ENCODE assay signal across 11 cellular contexts in genomic region chr9:130137081-130137869, GRCh38. TPM values are rescaled to one million over a fixed set of nuclear protein-coding genes. Genes with fewer than 3 reads are reported as not detected.
DNase-seq lines count a peak whose midpoint lies in the region; ATAC-seq and TF ChIP-seq lines count a peak whose summit lies in the region.
"Had no signal": no experiment of that assay in that cellular context is flagged by ENCODE, and none has a peak within 500 bp of the region (broad histone marks: within the 10 kb centered on the region; RNA-seq: fewer than 3 reads in every experiment).

No MANE protein-coding gene starts in this region.

- no peak overlapping the region for H3K9ac ChIP-seq in neuronal stem cell (ENCODE audit: low read depth, low read length, poor library complexity)

- H3K4ac ChIP-seq in neuronal stem cell (ENCODE audit: low read length) = no peak overlapping the region

- H2BK120ac ChIP-seq in neuronal stem cell (ENCODE audit: low read depth, low read length) = no peak overlapping the region

- H2AK5ac ChIP-seq in neuronal stem cell (ENCODE audit: low read depth, low read length) = no peak overlapping the region

- H2AFZ ChIP-seq in PC-9 (no peak overlapping the region), neuronal stem cell (ENCODE audit: low read length) (no peak overlapping the region)

- H3F3A ChIP-seq in PC-9 (ENCODE audit: insufficient read depth, low read depth) = no peaks in the 10 kb centered on the region; the same call in 1 of the 2 replicates

- H4K20me1 ChIP-seq in PC-9 (ENCODE audit: insufficient read depth) = no peaks in the 10 kb centered on the region

- no peaks in the 10 kb centered on the region; the same call in 1 of the 2 replicates for H3K36me3 ChIP-seq in PC-9 (ENCODE audit: low read depth)
- H3K36me3 ChIP-seq in neuronal stem cell (replicated peaks in 1 of 2; ENCODE audit: control insufficient read depth in 2 of 2, insufficient read depth in 2 of 2, low read length in 2 of 2) = peaks cover 1 to 24% of the 10 kb centered on the region in 2 donors

- H3K14ac ChIP-seq in neuronal stem cell (ENCODE audit: low read length) = no peak overlapping the region

- no peak overlapping the region for H3K4me3 ChIP-seq in AG04450 (ENCODE audit: low read depth, low read length)
- no peak overlapping the region for H3K4me3 ChIP-seq in PC-9
- H3K4me3 ChIP-seq in neuronal stem cell (ENCODE audit: low read length in 2 of 2) = no peak overlapping the region

- DNase-seq in AG04450 (ENCODE audit: low read depth, low spot score) = no peak
- no peak for DNase-seq in PC-9
- DNase-seq in epithelial cell of prostate (ENCODE audit: low read depth, low spot score) = no peak
- no peak for DNase-seq in neuronal stem cell (ENCODE audit: low spot score)
- DNase-seq in SIG-M5 (lab: John Stamatoyannopoulos, UW) = no peak
- no peak for DNase-seq in NCI-H128 (lab: John Stamatoyannopoulos, UW; ENCODE audit: unreplicated experiment)
- no peak for DNase-seq in head of caudate nucleus
- DNase-seq: activated T-cell treated with anti-CD3 and anti-CD28 coated beads for 4 hours; NCI-H1092 treated with DMSO at 0.1 percent for 48 hours; stimulated activated CD4-positive, alpha-beta T cell treated with anti-CD3 and anti-CD28 coated beads, Interleukin-12 subunit alpha, Interleukin-12 subunit beta, amount 100 ng/mL, for 4 hours had no signal

- WGBS in neuronal stem cell (ENCODE audit: extremely low coverage in 2 of 2, insufficient read length in 2 of 2, insufficient replicate concordance in 1 of 2), 2 donors = no CpG with 5 or more reads among the region's 24 CpGs

- no peak overlapping the region for H2BK15ac ChIP-seq in neuronal stem cell (ENCODE audit: low read length)

- ATAC-seq in HG03139 (IDR thresholded peaks at IDR 0.05; ENCODE audit: unreplicated experiment) = no peak

- CTCF ChIA-PET in AG04450 (lab: Charles Lee) = interaction anchor here (0.6 to 1.3 kb wide), 3 partner anchors 99 to 1253 kb away, joined by 3 read pairs; no protein-coding TSS in a partner anchor
- CTCF ChIA-PET in PC-9 (lab: Charles Lee) = no interaction called here

- no peak overlapping the region for H4K91ac ChIP-seq in neuronal stem cell (ENCODE audit: low read depth, low read length, poor library complexity)

- no peak overlapping the region for H3K4me2 ChIP-seq in PC-9
- H3K4me2 ChIP-seq in neuronal stem cell (ENCODE audit: insufficient read depth, low read length, poor library complexity, severe bottlenecking) = no peak overlapping the region

- H3K9me3 ChIP-seq in AG04450 (ENCODE audit: control insufficient read depth, insufficient read depth, low read length) (no peaks in the 10 kb centered on the region), PC-9 (ENCODE audit: insufficient read depth, low read depth) (no peaks in the 10 kb centered on the region), neuronal stem cell (replicated peaks in 1 of 2; ENCODE audit: control insufficient read depth in 2 of 2, insufficient read depth in 1 of 2, low read depth in 1 of 2, low read length in 2 of 2) (no peaks in the 10 kb centered on the region)

- no peaks in the 10 kb centered on the region for H3K79me1 ChIP-seq in neuronal stem cell (ENCODE audit: low read depth, low read length)

- H3K79me2 ChIP-seq in PC-9 (ENCODE audit: low read depth) = no peaks in the 10 kb centered on the region

- H3K27ac ChIP-seq in AG04450 (ENCODE audit: low read depth, low read length) (peak overlapping the region; percentile 88), PC-9 (no peak overlapping the region), epithelial cell of prostate (peak overlapping the region; percentile 91), neuronal stem cell (replicated peaks; ENCODE audit: low read length) (no peak overlapping the region)

- no peak overlapping the region for H2BK12ac ChIP-seq in neuronal stem cell (ENCODE audit: low read length)

- H3K9me2 ChIP-seq in PC-9 (ENCODE audit: insufficient read depth) = no peaks in the 10 kb centered on the region

- H3K23ac ChIP-seq in neuronal stem cell (ENCODE audit: low read depth, low read length, poor library complexity) = peak overlapping the region; percentile 4

- POLR2A ChIA-PET in AG04450 (lab: Yijun Ruan, JAX) = no interaction called here
- POLR2A ChIA-PET in PC-9 (lab: Charles Lee; ENCODE audit: unreplicated experiment) = no interaction called here

- intact Hi-C loops in PC-9 (cut with micrococcal nuclease; ENCODE audit: unreplicated experiment) (no loop called here), head of caudate nucleus (cut with DNase I) (no loop called here)

- H4K8ac ChIP-seq in neuronal stem cell (ENCODE audit: low read depth, low read length) = no peak overlapping the region

- H2BK5ac ChIP-seq in neuronal stem cell (ENCODE audit: low read length) = no peak overlapping the region

- no peak for TF ChIP-seq CTCF in AG04450 (IDR thresholded peaks at IDR 0.05; ENCODE audit: low read depth, low read length)
- TF ChIP-seq CTCF in PC-9 (conservative IDR thresholded peaks at IDR 0.05) = no peak

- TSS peak; percentile 23 for BruUV-seq in PC-9 (replicated peaks; lab: Mats Ljungman, UMichigan)

- H3K4me1 ChIP-seq in PC-9 (replicated peaks; ENCODE audit: insufficient read depth) (no peaks in the 10 kb centered on the region), neuronal stem cell (ENCODE audit: control insufficient read depth in 2 of 2, insufficient read depth in 1 of 2, low read depth in 1 of 2, low read length in 2 of 2) (peaks cover 17 to 24% of the 10 kb centered on the region in 2 donors)

- peak overlapping the region; percentile 60 for H3K18ac ChIP-seq in neuronal stem cell (ENCODE audit: low read length)

- H3K27me3 ChIP-seq in AG04450 (ENCODE audit: control insufficient read depth, insufficient read depth, low read length) = no peaks in the 10 kb centered on the region
- H3K27me3 ChIP-seq in PC-9 (ENCODE audit: insufficient read depth, low read depth) = no peaks in the 10 kb centered on the region
- no peaks in the 10 kb centered on the region for H3K27me3 ChIP-seq in neuronal stem cell (ENCODE audit: control insufficient read depth in 3 of 3, insufficient read depth in 3 of 3, low read depth in 1 of 3, low read length in 3 of 3)

RNA-seq across cellular contexts. Expression of gene NCS1, which starts 34.9 kb away (rescaled TPM):
- polyA plus RNA-seq in AG04450 (2011; rRNA removed) = 68.3 and 69.9 TPM in 2 replicates
- polyA minus RNA-seq in AG04450 (2011; rRNA and poly(A)+ RNA removed) = 57.8 and 68.3 TPM in 2 replicates
- total RNA-seq in PC-9 (2021) = 53.0 and 59.2 TPM in 2 replicates
- 36.7 TPM for polyA plus RNA-seq in neuronal stem cell (2013, experiment 1 of 2)
- polyA plus RNA-seq in neuronal stem cell (2013, experiment 2 of 2) = 36.1 TPM

Comparison
In these comparisons a context has a peak if more than half of its experiments do, and no peak if none do; other contexts are left out.
1. H3K27ac ChIP-seq: peak in AG04450 (single experiment) and epithelial cell of prostate (single experiment); none in PC-9 (single experiment) and neuronal stem cell (single experiment).